ENCODE assay signal across 1 cellular context in genomic region chr20:62487564-62488086, GRCh38.
TF ChIP-seq lines count a peak whose summit lies in the region.

No MANE protein-coding gene starts in this region.

TF ChIP-seq in K562, 482 proteins besides CTCF, POLR2A, EP300 and RAD21 (continued from another document and continues in another):
- TF ChIP-seq NKRF (IDR thresholded peaks at IDR 0.05; ENCODE audit: borderline replicate concordance) (no peak), NELFE (IDR thresholded peaks at IDR 0.05; ENCODE audit: insufficient read depth, insufficient read length) (no peak), HMBOX1 (IDR thresholded peaks at IDR 0.05) (no peak), HDAC8 (tag; IDR thresholded peaks at IDR 0.05) (no peak), MITF (IDR thresholded peaks at IDR 0.05) (no peak), MGA (IDR thresholded peaks at IDR 0.05) (no peak), RB1 (IDR thresholded peaks at IDR 0.05; ENCODE audit: low read depth) (no peak), ZNF780A (CRISPR knock-in tag; IDR thresholded peaks at IDR 0.05) (no peak), KLF10 (CRISPR knock-in tag; IDR thresholded peaks at IDR 0.05) (no peak), THAP12 (CRISPR knock-in tag; IDR thresholded peaks at IDR 0.05) (no peak), PHF21A (IDR thresholded peaks at IDR 0.05; ENCODE audit: borderline replicate concordance, low read depth) (no peak), TRIM28 (IDR thresholded peaks at IDR 0.05) (no peak), PML (IDR thresholded peaks at IDR 0.05; ENCODE audit: low read length) (no peak), NR2F6 (CRISPR knock-in tag; IDR thresholded peaks at IDR 0.05) (no peak), NR1H2 (CRISPR knock-in tag; IDR thresholded peaks at IDR 0.05) (no peak), KAT2B (IDR thresholded peaks at IDR 0.05; ENCODE audit: low read depth, low read length) (no peak), CAMTA2 (CRISPR knock-in tag; conservative IDR thresholded peaks at IDR 0.05) (no peak), ZBTB49 (CRISPR knock-in tag; IDR thresholded peaks at IDR 0.05; ENCODE audit: borderline replicate concordance) (no peak), SLC30A9 (CRISPR knock-in tag; IDR thresholded peaks at IDR 0.05) (no peak), ELF2 (CRISPR knock-in tag; IDR thresholded peaks at IDR 0.05) (no peak), YY1 (IDR thresholded peaks at IDR 0.05; ENCODE audit: borderline replicate concordance in 1 of 3, control insufficient read depth in 1 of 3, extremely low read depth in 1 of 3, insufficient read depth in 3 of 3, insufficient read length in 1 of 3, insufficient replicate concordance in 2 of 3, low read depth in 1 of 3, low read length in 2 of 3) (no peak), ZKSCAN1 (IDR thresholded peaks at IDR 0.05; ENCODE audit: low read depth, low read length) (peak; percentile 90), FOS (IDR thresholded peaks at IDR 0.05; ENCODE audit: extremely low read depth, insufficient read length) (no peak), SAFB2 (IDR thresholded peaks at IDR 0.05; ENCODE audit: borderline replicate concordance, low read depth, low read length, severe bottlenecking) (no peak), HNRNPK (IDR thresholded peaks at IDR 0.05; ENCODE audit: low read depth, low read length, poor library complexity, severe bottlenecking) (no peak), SIN3B (IDR thresholded peaks at IDR 0.05; ENCODE audit: low read depth) (no peak), MYC (IDR thresholded peaks at IDR 0.05; ENCODE audit: low read depth, low read length) (peak; percentile 59; the same call in 1 of the 2 replicates), MYC (CRISPR knock-in tag; IDR thresholded peaks at IDR 0.05; ENCODE audit: borderline replicate concordance, low read depth) (no peak), USF2 (CRISPR knock-in tag; IDR thresholded peaks at IDR 0.05) (no peak), BMI1 (IDR thresholded peaks at IDR 0.05; ENCODE audit: low read length) (no peak)
